Comparison of ENCODE assay signal across 8 cellular contexts in the genomic region with DNA sequence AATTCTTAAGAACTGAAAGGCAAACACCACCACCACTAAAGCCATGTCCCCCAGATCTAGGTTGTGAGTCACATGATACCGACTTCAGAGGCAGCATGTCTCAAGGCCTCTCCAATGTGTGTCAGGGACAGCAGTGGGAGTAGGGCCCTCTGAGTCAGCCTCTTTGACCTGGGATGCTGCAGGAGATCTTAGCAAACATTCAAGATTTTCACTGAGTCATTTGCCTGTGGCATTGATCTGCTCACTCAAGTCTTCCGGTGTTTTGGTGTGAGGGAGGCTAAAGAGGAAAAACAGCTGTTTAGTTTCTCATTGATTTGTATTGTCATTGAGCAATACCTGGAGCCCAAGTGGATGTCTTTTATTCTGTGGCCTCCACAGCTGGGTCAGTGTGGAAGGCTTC. TPM values are rescaled to one million over a fixed set of nuclear protein-coding genes. Genes with fewer than 3 reads are reported as not detected.
DNase-seq lines count a peak whose midpoint lies in the region; ATAC-seq lines count a peak whose summit lies in the region.

No MANE protein-coding gene starts in this region.

- DNase-seq in CD1c-positive myeloid dendritic cell (ENCODE audit: extremely low spot score) (peak; percentile 76), RKO (ENCODE audit: low spot score) (peak; percentile 64), amniotic epithelial cell (ENCODE audit: low read depth) (peak; percentile 93)

- WGBS in mesodermal cell (ENCODE audit: insufficient coverage in 2 of 2), 2 experiments: 40 to 67% methylated on average over 1 to 2 of the region's 2 CpGs
- 68% methylated on average over 2 of the region's 2 CpGs for WGBS in urinary bladder

- H3K4me1 ChIP-seq in mesodermal cell (ENCODE audit: control insufficient read depth, insufficient read depth, low read length, poor library complexity, severe bottlenecking) (peaks cover 18% of the 10 kb centered on the region), urinary bladder (ENCODE audit: insufficient read depth) (peaks cover 1% of the 10 kb centered on the region)

- H3K4me3 ChIP-seq in mesodermal cell (ENCODE audit: extremely low read depth, insufficient read depth, low read length, poor library complexity, severe bottlenecking) (no peak overlapping the region), urinary bladder (ENCODE audit: low read depth, low read length) (no peak overlapping the region)

- ATAC-seq in HG03097 (IDR thresholded peaks at IDR 0.05; ENCODE audit: low FRiP score, unreplicated experiment): no peak
- ATAC-seq in HG03175 (IDR thresholded peaks at IDR 0.05; ENCODE audit: unreplicated experiment): no peak
- no peak for ATAC-seq in HG03159 (IDR thresholded peaks at IDR 0.05; ENCODE audit: unreplicated experiment)

- no peaks in the 10 kb centered on the region for H3K9me3 ChIP-seq in mesodermal cell (ENCODE audit: control insufficient read depth, low read length)

- H3K36me3 ChIP-seq in mesodermal cell (ENCODE audit: control insufficient read depth, insufficient read depth, low read length) (no peaks in the 10 kb centered on the region), urinary bladder (ENCODE audit: insufficient read depth) (no peaks in the 10 kb centered on the region)

- H3K27ac ChIP-seq in mesodermal cell (ENCODE audit: low read depth, low read length, severe bottlenecking): peak overlapping the region; percentile 82
- H3K27ac ChIP-seq in urinary bladder (ENCODE audit: low read depth): peak overlapping the region; percentile 38

RNA-seq across cellular contexts. Expression of gene TMC1, which starts 36.1 kb away (rescaled TPM):
- not detected for polyA plus RNA-seq in mesodermal cell (2013, experiment 1 of 2)
- not detected for polyA plus RNA-seq in mesodermal cell (2013, experiment 2 of 2)
- total RNA-seq in urinary bladder: 1.9 TPM
- polyA plus RNA-seq in urinary bladder: 0.66 TPM
